ENCODE assay signal across 1 cellular context in genomic region chr4:151048913-151049312, GRCh38.
TF ChIP-seq lines count a peak whose summit lies in the region.

No MANE protein-coding gene starts in this region.

TF ChIP-seq in GM23338, 12 proteins besides CTCF, POLR2A, EP300 and RAD21 (continued from another document):
- TF ChIP-seq, protein P1, sequence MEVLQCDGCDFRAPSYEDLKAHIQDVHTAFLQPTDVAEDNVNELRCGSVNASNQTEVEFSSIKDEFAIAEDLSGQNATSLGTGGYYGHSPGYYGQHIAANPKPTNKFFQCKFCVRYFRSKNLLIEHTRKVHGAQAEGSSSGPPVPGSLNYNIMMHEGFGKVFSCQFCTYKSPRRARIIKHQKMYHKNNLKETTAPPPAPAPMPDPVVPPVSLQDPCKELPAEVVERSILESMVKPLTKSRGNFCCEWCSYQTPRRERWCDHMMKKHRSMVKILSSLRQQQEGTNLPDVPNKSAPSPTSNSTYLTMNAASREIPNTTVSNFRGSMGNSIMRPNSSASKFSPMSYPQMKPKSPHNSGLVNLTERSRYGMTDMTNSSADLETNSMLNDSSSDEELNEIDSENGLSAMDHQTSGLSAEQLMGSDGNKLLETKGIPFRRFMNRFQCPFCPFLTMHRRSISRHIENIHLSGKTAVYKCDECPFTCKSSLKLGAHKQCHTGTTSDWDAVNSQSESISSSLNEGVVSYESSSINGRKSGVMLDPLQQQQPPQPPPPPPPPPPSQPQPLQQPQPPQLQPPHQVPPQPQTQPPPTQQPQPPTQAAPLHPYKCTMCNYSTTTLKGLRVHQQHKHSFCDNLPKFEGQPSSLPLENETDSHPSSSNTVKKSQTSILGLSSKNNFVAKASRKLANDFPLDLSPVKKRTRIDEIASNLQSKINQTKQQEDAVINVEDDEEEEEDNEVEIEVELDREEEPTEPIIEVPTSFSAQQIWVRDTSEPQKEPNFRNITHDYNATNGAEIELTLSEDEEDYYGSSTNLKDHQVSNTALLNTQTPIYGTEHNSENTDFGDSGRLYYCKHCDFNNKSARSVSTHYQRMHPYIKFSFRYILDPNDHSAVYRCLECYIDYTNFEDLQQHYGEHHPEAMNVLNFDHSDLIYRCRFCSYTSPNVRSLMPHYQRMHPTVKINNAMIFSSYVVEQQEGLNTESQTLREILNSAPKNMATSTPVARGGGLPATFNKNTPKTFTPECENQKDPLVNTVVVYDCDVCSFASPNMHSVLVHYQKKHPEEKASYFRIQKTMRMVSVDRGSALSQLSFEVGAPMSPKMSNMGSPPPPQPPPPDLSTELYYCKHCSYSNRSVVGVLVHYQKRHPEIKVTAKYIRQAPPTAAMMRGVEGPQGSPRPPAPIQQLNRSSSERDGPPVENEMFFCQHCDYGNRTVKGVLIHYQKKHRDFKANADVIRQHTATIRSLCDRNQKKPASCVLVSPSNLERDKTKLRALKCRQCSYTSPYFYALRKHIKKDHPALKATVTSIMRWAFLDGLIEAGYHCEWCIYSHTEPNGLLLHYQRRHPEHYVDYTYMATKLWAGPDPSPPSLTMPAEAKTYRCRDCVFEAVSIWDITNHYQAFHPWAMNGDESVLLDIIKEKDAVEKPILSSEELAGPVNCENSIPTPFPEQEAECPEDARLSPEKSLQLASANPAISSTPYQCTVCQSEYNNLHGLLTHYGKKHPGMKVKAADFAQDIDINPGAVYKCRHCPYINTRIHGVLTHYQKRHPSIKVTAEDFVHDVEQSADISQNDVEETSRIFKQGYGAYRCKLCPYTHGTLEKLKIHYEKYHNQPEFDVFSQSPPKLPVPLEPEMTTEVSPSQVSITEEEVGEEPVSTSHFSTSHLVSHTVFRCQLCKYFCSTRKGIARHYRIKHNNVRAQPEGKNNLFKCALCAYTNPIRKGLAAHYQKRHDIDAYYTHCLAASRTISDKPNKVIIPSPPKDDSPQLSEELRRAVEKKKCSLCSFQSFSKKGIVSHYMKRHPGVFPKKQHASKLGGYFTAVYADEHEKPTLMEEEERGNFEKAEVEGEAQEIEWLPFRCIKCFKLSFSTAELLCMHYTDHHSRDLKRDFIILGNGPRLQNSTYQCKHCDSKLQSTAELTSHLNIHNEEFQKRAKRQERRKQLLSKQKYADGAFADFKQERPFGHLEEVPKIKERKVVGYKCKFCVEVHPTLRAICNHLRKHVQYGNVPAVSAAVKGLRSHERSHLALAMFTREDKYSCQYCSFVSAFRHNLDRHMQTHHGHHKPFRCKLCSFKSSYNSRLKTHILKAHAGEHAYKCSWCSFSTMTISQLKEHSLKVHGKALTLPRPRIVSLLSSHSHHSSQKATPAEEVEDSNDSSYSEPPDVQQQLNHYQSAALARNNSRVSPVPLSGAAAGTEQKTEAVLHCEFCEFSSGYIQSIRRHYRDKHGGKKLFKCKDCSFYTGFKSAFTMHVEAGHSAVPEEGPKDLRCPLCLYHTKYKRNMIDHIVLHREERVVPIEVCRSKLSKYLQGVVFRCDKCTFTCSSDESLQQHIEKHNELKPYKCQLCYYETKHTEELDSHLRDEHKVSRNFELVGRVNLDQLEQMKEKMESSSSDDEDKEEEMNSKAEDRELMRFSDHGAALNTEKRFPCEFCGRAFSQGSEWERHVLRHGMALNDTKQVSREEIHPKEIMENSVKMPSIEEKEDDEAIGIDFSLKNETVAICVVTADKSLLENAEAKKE (CRISPR knock-in tag; IDR thresholded peaks at IDR 0.05), result no peak
- TF ChIP-seq NANOG (IDR thresholded peaks at IDR 0.05; ENCODE audit: borderline replicate concordance) (no peak), JUNB (IDR thresholded peaks at IDR 0.05; ENCODE audit: unreplicated experiment) (no peak), ZNF331 (CRISPR knock-in tag; IDR thresholded peaks at IDR 0.05; ENCODE audit: low read depth) (no peak), ZNF114 (CRISPR knock-in tag; IDR thresholded peaks at IDR 0.05) (no peak), EZH2phosphoT487 (IDR thresholded peaks at IDR 0.05; ENCODE audit: unreplicated experiment) (no peak), STAT1 (IDR thresholded peaks at IDR 0.05; ENCODE audit: unreplicated experiment) (no peak), CREB1 (CRISPR knock-in tag; IDR thresholded peaks at IDR 0.05; ENCODE audit: low read depth) (no peak)
- TF ChIP-seq, protein P2, sequence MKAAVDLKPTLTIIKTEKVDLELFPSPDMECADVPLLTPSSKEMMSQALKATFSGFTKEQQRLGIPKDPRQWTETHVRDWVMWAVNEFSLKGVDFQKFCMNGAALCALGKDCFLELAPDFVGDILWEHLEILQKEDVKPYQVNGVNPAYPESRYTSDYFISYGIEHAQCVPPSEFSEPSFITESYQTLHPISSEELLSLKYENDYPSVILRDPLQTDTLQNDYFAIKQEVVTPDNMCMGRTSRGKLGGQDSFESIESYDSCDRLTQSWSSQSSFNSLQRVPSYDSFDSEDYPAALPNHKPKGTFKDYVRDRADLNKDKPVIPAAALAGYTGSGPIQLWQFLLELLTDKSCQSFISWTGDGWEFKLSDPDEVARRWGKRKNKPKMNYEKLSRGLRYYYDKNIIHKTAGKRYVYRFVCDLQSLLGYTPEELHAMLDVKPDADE (IDR thresholded peaks at IDR 0.05), result no peak
